ENCODE assay signal across 8 cellular contexts in the genomic region with DNA sequence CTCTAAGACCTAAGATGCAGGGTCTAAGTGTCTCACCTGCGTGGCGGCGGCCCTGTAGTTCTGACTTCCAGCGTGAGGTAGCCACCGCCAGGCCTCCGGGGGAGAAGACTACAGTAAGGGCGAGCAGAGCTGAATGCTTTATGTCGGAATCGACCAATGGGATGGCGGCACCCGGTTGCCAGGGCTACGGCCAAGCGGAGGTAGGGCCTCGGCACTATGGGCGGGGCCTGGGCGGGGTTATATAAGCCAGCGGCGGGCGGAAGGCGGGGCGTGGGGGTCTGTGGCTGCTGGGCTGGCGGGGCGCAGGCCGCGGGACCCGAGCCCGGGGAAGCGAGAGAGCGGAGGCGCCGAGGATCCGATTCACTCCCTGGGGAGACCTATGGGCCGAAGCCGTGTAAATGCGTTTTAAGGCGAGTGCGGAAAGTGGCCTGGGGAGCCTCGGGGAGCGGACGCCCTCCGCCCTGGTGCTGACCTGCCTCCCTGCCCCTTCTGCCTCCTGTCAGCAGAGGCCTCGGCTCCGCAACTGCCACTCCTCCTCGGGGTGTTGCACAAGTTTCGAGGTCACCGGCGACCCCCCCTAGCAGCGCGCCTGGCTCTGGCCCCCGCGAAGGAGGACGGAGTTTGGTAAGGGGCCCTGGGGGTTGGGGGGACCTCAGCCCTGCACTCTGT. TPM values are rescaled to one million over a fixed set of nuclear protein-coding genes. Genes with fewer than 3 reads are reported as not detected.
DNase-seq lines count a peak whose midpoint lies in the region; ATAC-seq and TF ChIP-seq lines count a peak whose summit lies in the region.

Gene AZIN2 (plus strand): TSS at position 269 of the 669 bp plus-strand sequence. CDS start 1,097 bp downstream, outside the sequence.

- H3K4me3 ChIP-seq in BJ (ENCODE audit: low read depth, low read length) (peak within 1 kb of the TSS; percentile 76), liver (ENCODE audit: low read depth in 1 of 3, low read length in 3 of 3) (peak within 1 kb of the TSS; percentile 65 to 92 (median 88))

- H3K27me3 ChIP-seq in BJ (ENCODE audit: control insufficient read depth, insufficient read depth, low read length) (no peaks in the 10 kb centered on the region), liver (ENCODE audit: control insufficient read depth in 4 of 4, insufficient read depth in 4 of 4, low read length in 3 of 4) (no peaks in the 10 kb centered on the region)

- 1% methylated on average over 52 of the region's 52 CpGs for WGBS in liver

- H3K9me3 ChIP-seq in liver (ENCODE audit: control insufficient read depth in 4 of 4, low read length in 3 of 4) = no peaks in the 10 kb centered on the region

- peak; percentile 90 for ATAC-seq in GM19324 (IDR thresholded peaks at IDR 0.05; ENCODE audit: low FRiP score, unreplicated experiment)
- peak; percentile 94 for ATAC-seq in HG03460 (IDR thresholded peaks at IDR 0.05; ENCODE audit: unreplicated experiment)

- H3K9ac ChIP-seq in liver (ENCODE audit: low read depth in 1 of 2, low read length in 2 of 2) = peak within 1 kb of the TSS; percentile 27 to 53

- TF ChIP-seq CTCF in BJ (IDR thresholded peaks at IDR 0.05; ENCODE audit: insufficient read depth, low read depth, low read length) (no peak), liver (IDR thresholded peaks at IDR 0.05; ENCODE audit: low read depth, low read length, missing input control) (no peak)

- CTCF ChIA-PET in BJ (lab: Yijun Ruan, JAX) = interaction anchor here (0.5 to 3.1 kb wide), 9 partner anchors 14 to 205 kb away, joined by 3 to 18 read pairs (median 4); no protein-coding TSS in a partner anchor

- TF ChIP-seq RAD21 in liver (IDR thresholded peaks at IDR 0.05) = no peak

- H3K36me3 ChIP-seq in BJ (ENCODE audit: control insufficient read depth, insufficient read depth, low read length) = no peaks in the 10 kb centered on the region
- H3K36me3 ChIP-seq in liver (ENCODE audit: control insufficient read depth in 4 of 4, insufficient read depth in 3 of 4, low read depth in 1 of 4, low read length in 3 of 4) = no peaks in the 10 kb centered on the region

- no peak within 1 kb of the TSS for H3K27ac ChIP-seq in liver (ENCODE audit: low read depth in 1 of 2, low read length in 2 of 2)

- H3K4me1 ChIP-seq in liver (ENCODE audit: control insufficient read depth in 4 of 4, insufficient read depth in 4 of 4, low read length in 3 of 4) = peaks cover 3 to 17% (median 9%) of the 10 kb centered on the region in 4 donors

- POLR2A ChIA-PET in BJ (lab: Charles Lee) = interaction anchor here (0.6 kb wide), 1 partner anchor 93 kb away, joined by 8 read pairs; no protein-coding TSS in a partner anchor

- peak; percentile 63 for DNase-seq in BJ (ENCODE audit: low read depth)
- DNase-seq in NCI-H526 (lab: John Stamatoyannopoulos, UW) = peak; percentile 80 to 97
- peak; percentile 98 for DNase-seq in activated CD4-positive, alpha-beta T cell treated with anti-CD3 and anti-CD28 coated beads, Interleukin-2, amount 50 U/mL, for 48 hours
- peak; percentile 81 to 91 for DNase-seq in dermis microvascular lymphatic vessel endothelial cell (ENCODE audit: low read depth in 2 of 2)
- peak; percentile 96 to 98 for DNase-seq in stimulated activated CD4-positive, alpha-beta T cell treated with anti-CD3 and anti-CD28 coated beads, Interleukin-2, amount 100 ng/mL, for 48 hours

TF ChIP-seq in liver, 16 proteins besides CTCF, POLR2A, EP300 and RAD21:
- TF ChIP-seq FOXA2 (IDR thresholded peaks at IDR 0.05) (no peak), HNF4G (IDR thresholded peaks at IDR 0.05) (no peak), SP1 (IDR thresholded peaks at IDR 0.05) (peak; percentile 45)

RNA-seq across cellular contexts. Expression of gene AZIN2, which starts in this region (rescaled TPM):
- polyA plus RNA-seq in BJ (2011; rRNA removed) = 3.0 and 6.4 TPM in 2 replicates
- polyA minus RNA-seq in BJ (2011; rRNA and poly(A)+ RNA removed) = 2.9 and 3.6 TPM in 2 replicates
- total RNA-seq in dermis microvascular lymphatic vessel endothelial cell = 0.64 and 1.3 TPM in 2 replicates
- total RNA-seq in liver = 1 to 10 TPM in 1 of 2 donors, under 1 TPM in 1; 0.79 to 2.6 TPM
- polyA plus RNA-seq in liver = under 1 TPM; 0.68 to 0.69 TPM
